2 cellular contexts compared by ENCODE assay signal in genomic region chr14:100830681-100831080, GRCh38.
TF ChIP-seq lines count a peak whose summit lies in the region.

No MANE protein-coding gene starts in this region.

TF ChIP-seq in GM23338, 12 proteins besides CTCF, POLR2A, EP300 and RAD21:
- no peak for TF ChIP-seq JUNB (IDR thresholded peaks at IDR 0.05; ENCODE audit: unreplicated experiment)
- TF ChIP-seq NANOG (IDR thresholded peaks at IDR 0.05; ENCODE audit: borderline replicate concordance): no peak
- no peak for TF ChIP-seq EZH2phosphoT487 (IDR thresholded peaks at IDR 0.05; ENCODE audit: unreplicated experiment)
- no peak for TF ChIP-seq CREB1 (CRISPR knock-in tag; IDR thresholded peaks at IDR 0.05; ENCODE audit: low read depth)
- TF ChIP-seq POLR2AphosphoS5 (IDR thresholded peaks at IDR 0.05; ENCODE audit: low read depth): no peak
- no peak for TF ChIP-seq REST (IDR thresholded peaks at IDR 0.05; ENCODE audit: unreplicated experiment)
- TF ChIP-seq ZNF462 (CRISPR knock-in tag; IDR thresholded peaks at IDR 0.05): no peak
- TF ChIP-seq EZH2 (IDR thresholded peaks at IDR 0.05; ENCODE audit: low read depth, unreplicated experiment): no peak
- TF ChIP-seq STAT1 (IDR thresholded peaks at IDR 0.05; ENCODE audit: unreplicated experiment): no peak
- no peak for TF ChIP-seq ETS1 (IDR thresholded peaks at IDR 0.05)
- TF ChIP-seq ZNF114 (CRISPR knock-in tag; IDR thresholded peaks at IDR 0.05): no peak
- TF ChIP-seq ZNF331 (CRISPR knock-in tag; IDR thresholded peaks at IDR 0.05; ENCODE audit: low read depth): no peak

TF ChIP-seq in K562, 482 proteins besides CTCF, POLR2A, EP300 and RAD21:
- no peak for TF ChIP-seq TFAM (CRISPR knock-in tag; conservative IDR thresholded peaks at IDR 0.05)
- no peak for TF ChIP-seq ZNF165 (CRISPR knock-in tag; IDR thresholded peaks at IDR 0.05; ENCODE audit: borderline replicate concordance)
- TF ChIP-seq THRA (IDR thresholded peaks at IDR 0.05): no peak
- TF ChIP-seq ZBTB9 (CRISPR knock-in tag; IDR thresholded peaks at IDR 0.05): no peak
- TF ChIP-seq TCF15 (CRISPR knock-in tag; IDR thresholded peaks at IDR 0.05): no peak
- TF ChIP-seq CCAR2 (IDR thresholded peaks at IDR 0.05; ENCODE audit: low read depth, low read length): no peak
- TF ChIP-seq SRSF3 (IDR thresholded peaks at IDR 0.05; ENCODE audit: insufficient read depth, low read length): no peak
- TF ChIP-seq KAT8 (IDR thresholded peaks at IDR 0.05; ENCODE audit: low read depth): no peak
- no peak for TF ChIP-seq ZNF277 (CRISPR knock-in tag; IDR thresholded peaks at IDR 0.05; ENCODE audit: borderline replicate concordance)
- TF ChIP-seq ARHGAP35 (IDR thresholded peaks at IDR 0.05; ENCODE audit: partially characterized antibody): no peak
